1 cellular context compared by ENCODE assay signal in the genomic region with DNA sequence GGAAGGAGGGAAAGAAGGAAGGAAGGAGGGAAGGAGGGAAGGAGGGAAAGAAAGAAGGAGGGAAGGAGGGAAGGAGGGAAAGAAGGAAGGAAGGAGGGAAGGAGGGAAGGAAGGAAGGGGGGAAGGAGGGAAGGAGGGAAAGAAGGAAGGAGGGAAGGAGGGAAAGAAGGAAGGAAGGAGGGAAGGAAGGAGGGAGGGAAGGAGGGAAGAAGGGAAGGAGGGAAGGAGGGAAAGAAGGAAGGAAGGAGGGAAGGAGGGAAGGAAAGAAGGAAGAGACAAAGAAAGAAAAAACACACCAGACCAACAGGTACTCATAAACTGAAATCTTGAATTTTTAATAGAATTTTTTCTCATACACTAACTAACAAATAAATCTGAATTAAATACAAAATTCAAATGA.
TF ChIP-seq lines count a peak whose summit lies in the region.

No MANE protein-coding gene starts in this region.

TF ChIP-seq in HepG2, 621 proteins besides CTCF, POLR2A, EP300 and RAD21:
- TF ChIP-seq HNRNPK (IDR thresholded peaks at IDR 0.05; ENCODE audit: low read depth, low read length, poor library complexity, severe bottlenecking) (peak; percentile 58), PCBP2 (optimal IDR thresholded peaks at IDR 0.05; ENCODE audit: low read depth, low read length, poor library complexity, severe bottlenecking) (peak; percentile 87), PCBP1 (IDR thresholded peaks at IDR 0.05; ENCODE audit: borderline replicate concordance, low read depth, low read length) (peak; percentile 94; the same call in 1 of the 2 replicates)
